In genomic region chr13:98542568-98543379, GRCh38 we compare ENCODE assay signal across 1 cellular context.
TF ChIP-seq lines count a peak whose summit lies in the region.

No MANE protein-coding gene starts in this region.

TF ChIP-seq in H1, 55 proteins besides CTCF, POLR2A, EP300 and RAD21 (continued from another document):
- TF ChIP-seq RNF2 (IDR thresholded peaks at IDR 0.05; ENCODE audit: borderline replicate concordance, low read depth, low read length, missing control alignments, poor library complexity, severe bottlenecking) = no peak
